8 cellular contexts compared by ENCODE assay signal in genomic region chr17:1713878-1714487, GRCh38. TPM values are rescaled to one million over a fixed set of nuclear protein-coding genes. Genes with fewer than 3 reads are reported as not detected.
DNase-seq lines count a peak whose midpoint lies in the region; ATAC-seq and TF ChIP-seq lines count a peak whose summit lies in the region.

No MANE protein-coding gene starts in this region.

- no peak for ATAC-seq in T-helper 17 cell
- no peak for ATAC-seq in GM21576 (IDR thresholded peaks at IDR 0.05; ENCODE audit: unreplicated experiment)
- no peak for ATAC-seq in HG03520 (IDR thresholded peaks at IDR 0.05; ENCODE audit: unreplicated experiment)
- ATAC-seq in GM18867 (IDR thresholded peaks at IDR 0.05; ENCODE audit: unreplicated experiment): no peak

- peaks cover 33% of the 10 kb centered on the region for H3K4me1 Mint-ChIP-seq in T-helper 17 cell

- H3K9me3 ChIP-seq in HEK293 (ENCODE audit: control insufficient read depth, insufficient read depth, low read depth, low read length): no peaks in the 10 kb centered on the region
- H3K9me3 ChIP-seq in T-helper 17 cell (ENCODE audit: control insufficient read depth, low read length, poor library complexity, severe bottlenecking): no peaks in the 10 kb centered on the region

- no peaks in the 10 kb centered on the region for H3K36me3 Mint-ChIP-seq in T-helper 17 cell (ENCODE audit: low read depth)

- H3K27ac ChIP-seq in C4-2B: peak overlapping the region; percentile 98
- peak overlapping the region; percentile 80; the same call in 1 of the 2 replicates for H3K27ac ChIP-seq in HEK293 (ENCODE audit: extremely low read depth, low read depth, low read length)

- H3K4me3 Mint-ChIP-seq in T-helper 17 cell: peak overlapping the region; percentile 97

- H3K27me3 Mint-ChIP-seq in T-helper 17 cell: no peaks in the 10 kb centered on the region

- H3K36me3 ChIP-seq in HEK293 (ENCODE audit: control insufficient read depth in 2 of 2, insufficient read depth in 1 of 2, low read length in 2 of 2): peaks cover 0 to 23% of the 10 kb centered on the region in 2 experiments; a peak in 1 of 3 replicates

- DNase-seq in T-helper 17 cell: no peak
- peak; percentile 52 for DNase-seq in fibroblast of the aortic adventitia (ENCODE audit: low read depth)
- peak; percentile 70 for DNase-seq in retina

- peak overlapping the region; percentile 19 for H3K27ac Mint-ChIP-seq in T-helper 17 cell

- H3K4me3 ChIP-seq in HEK293 (ENCODE audit: low read depth, low read length): peak overlapping the region; percentile 86
- peak overlapping the region; percentile 75 for H3K4me3 ChIP-seq in fibroblast of the aortic adventitia (ENCODE audit: low read depth, low read length)

- CTCF ChIA-PET in HEK293 (lab: Yijun Ruan, JAX): interaction anchor here (0.6 to 5.1 kb wide), 26 partner anchors 9 to 531 kb away, joined by 3 to 44 read pairs (median 4); partner anchors contain the start of genes OVCA2, PRPF8, RILP and WDR81

- peaks cover 18% of the 10 kb centered on the region for H3K4me1 ChIP-seq in HEK293 (ENCODE audit: control insufficient read depth, insufficient read depth, low read length)

- TF ChIP-seq CTCF in C4-2B (conservative IDR thresholded peaks at IDR 0.05) (peak; percentile 87), HEK293 (tag by site-specific recombination; IDR thresholded peaks at IDR 0.05) (peak; percentile 90), fibroblast of the aortic adventitia (IDR thresholded peaks at IDR 0.05; ENCODE audit: insufficient read depth, low read length) (peak; percentile 52)

- POLR2A ChIA-PET in HEK293 (lab: Yijun Ruan, JAX): interaction anchor here (0.6 to 4.6 kb wide), 10 partner anchors 10 to 577 kb away, joined by 3 to 45 read pairs (median 4); partner anchors contain the start of genes PRPF8, RPA1, SMYD4 and WDR81

TF ChIP-seq in HEK293, 187 proteins besides CTCF, POLR2A, EP300 and RAD21 (continues in another document):
- TF ChIP-seq KLF1 (tag by site-specific recombination; IDR thresholded peaks at IDR 0.05): peak; percentile 16
- no peak for TF ChIP-seq ZSCAN30 (tag by site-specific recombination; IDR thresholded peaks at IDR 0.05)
- no peak for TF ChIP-seq HIC1 (tag by site-specific recombination; IDR thresholded peaks at IDR 0.05)
- no peak for TF ChIP-seq ZNF2 (tag by site-specific recombination; IDR thresholded peaks at IDR 0.05)
- TF ChIP-seq ZNF701 (tag by site-specific recombination; IDR thresholded peaks at IDR 0.05): no peak
- no peak for TF ChIP-seq ZNF146 (tag by site-specific recombination; IDR thresholded peaks at IDR 0.05)
- peak; percentile 98 for TF ChIP-seq IKZF3 (tag by site-specific recombination; IDR thresholded peaks at IDR 0.05)
- no peak for TF ChIP-seq ZNF354C (tag by site-specific recombination; IDR thresholded peaks at IDR 0.05; ENCODE audit: borderline replicate concordance, low read depth)
- TF ChIP-seq EGR2 (tag by site-specific recombination; IDR thresholded peaks at IDR 0.05; ENCODE audit: low read depth): no peak
- no peak for TF ChIP-seq ZNF362 (tag by site-specific recombination; IDR thresholded peaks at IDR 0.05)
- no peak for TF ChIP-seq ZNF629 (tag by site-specific recombination; IDR thresholded peaks at IDR 0.05)
- 0 out of 2 replicates have a peak, but pooled peaks have one; percentile 92 for TF ChIP-seq ZBTB20 (tag by site-specific recombination; IDR thresholded peaks at IDR 0.05)
- TF ChIP-seq, protein P1, sequence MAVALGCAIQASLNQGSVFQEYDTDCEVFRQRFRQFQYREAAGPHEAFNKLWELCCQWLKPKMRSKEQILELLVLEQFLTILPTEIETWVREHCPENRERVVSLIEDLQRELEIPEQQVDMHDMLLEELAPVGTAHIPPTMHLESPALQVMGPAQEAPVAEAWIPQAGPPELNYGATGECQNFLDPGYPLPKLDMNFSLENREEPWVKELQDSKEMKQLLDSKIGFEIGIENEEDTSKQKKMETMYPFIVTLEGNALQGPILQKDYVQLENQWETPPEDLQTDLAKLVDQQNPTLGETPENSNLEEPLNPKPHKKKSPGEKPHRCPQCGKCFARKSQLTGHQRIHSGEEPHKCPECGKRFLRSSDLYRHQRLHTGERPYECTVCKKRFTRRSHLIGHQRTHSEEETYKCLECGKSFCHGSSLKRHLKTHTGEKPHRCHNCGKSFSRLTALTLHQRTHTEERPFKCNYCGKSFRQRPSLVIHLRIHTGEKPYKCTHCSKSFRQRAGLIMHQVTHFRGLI (tag by site-specific recombination; IDR thresholded peaks at IDR 0.05): peak; percentile 74; the same call in 1 of the 2 replicates
- TF ChIP-seq KLF16 (tag by site-specific recombination; IDR thresholded peaks at IDR 0.05): no peak
- no peak for TF ChIP-seq ZXDB (tag by site-specific recombination; IDR thresholded peaks at IDR 0.05)
- no peak for TF ChIP-seq ZNF624 (tag by site-specific recombination; IDR thresholded peaks at IDR 0.05)
- TF ChIP-seq, protein P2, sequence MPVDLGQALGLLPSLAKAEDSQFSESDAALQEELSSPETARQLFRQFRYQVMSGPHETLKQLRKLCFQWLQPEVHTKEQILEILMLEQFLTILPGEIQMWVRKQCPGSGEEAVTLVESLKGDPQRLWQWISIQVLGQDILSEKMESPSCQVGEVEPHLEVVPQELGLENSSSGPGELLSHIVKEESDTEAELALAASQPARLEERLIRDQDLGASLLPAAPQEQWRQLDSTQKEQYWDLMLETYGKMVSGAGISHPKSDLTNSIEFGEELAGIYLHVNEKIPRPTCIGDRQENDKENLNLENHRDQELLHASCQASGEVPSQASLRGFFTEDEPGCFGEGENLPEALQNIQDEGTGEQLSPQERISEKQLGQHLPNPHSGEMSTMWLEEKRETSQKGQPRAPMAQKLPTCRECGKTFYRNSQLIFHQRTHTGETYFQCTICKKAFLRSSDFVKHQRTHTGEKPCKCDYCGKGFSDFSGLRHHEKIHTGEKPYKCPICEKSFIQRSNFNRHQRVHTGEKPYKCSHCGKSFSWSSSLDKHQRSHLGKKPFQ (tag by site-specific recombination; IDR thresholded peaks at IDR 0.05): no peak
- TF ChIP-seq WT1 (tag by site-specific recombination; IDR thresholded peaks at IDR 0.05): no peak
- peak; percentile 66; the same call in 1 of the 2 replicates for TF ChIP-seq GLIS2 (tag by site-specific recombination; IDR thresholded peaks at IDR 0.05)
- no peak for TF ChIP-seq ZNF610 (tag by site-specific recombination; IDR thresholded peaks at IDR 0.05; ENCODE audit: borderline replicate concordance)
- TF ChIP-seq, protein P3, sequence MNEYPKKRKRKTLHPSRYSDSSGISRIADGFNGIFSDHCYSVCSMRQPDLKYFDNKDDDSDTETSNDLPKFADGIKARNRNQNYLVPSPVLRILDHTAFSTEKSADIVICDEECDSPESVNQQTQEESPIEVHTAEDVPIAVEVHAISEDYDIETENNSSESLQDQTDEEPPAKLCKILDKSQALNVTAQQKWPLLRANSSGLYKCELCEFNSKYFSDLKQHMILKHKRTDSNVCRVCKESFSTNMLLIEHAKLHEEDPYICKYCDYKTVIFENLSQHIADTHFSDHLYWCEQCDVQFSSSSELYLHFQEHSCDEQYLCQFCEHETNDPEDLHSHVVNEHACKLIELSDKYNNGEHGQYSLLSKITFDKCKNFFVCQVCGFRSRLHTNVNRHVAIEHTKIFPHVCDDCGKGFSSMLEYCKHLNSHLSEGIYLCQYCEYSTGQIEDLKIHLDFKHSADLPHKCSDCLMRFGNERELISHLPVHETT (tag by site-specific recombination; IDR thresholded peaks at IDR 0.05): no peak
- TF ChIP-seq ZNF416 (tag by site-specific recombination; IDR thresholded peaks at IDR 0.05): no peak
- TF ChIP-seq ZNF654 (tag by site-specific recombination; IDR thresholded peaks at IDR 0.05; ENCODE audit: low read depth): peak; percentile 87
- no peak for TF ChIP-seq ZNF140 (tag by site-specific recombination; IDR thresholded peaks at IDR 0.05)
- TF ChIP-seq ZBTB17 (tag by site-specific recombination; IDR thresholded peaks at IDR 0.05): peak; percentile 69

RNA-seq across cellular contexts. Expression of gene TLCD2, which starts 3.8 kb away (rescaled TPM):
- total RNA-seq in T-helper 17 cell: 1 to 10 TPM in 1 of 2 donors, under 1 TPM in 1; 0.26 to 1.4 TPM
- 4.5 and 10.1 TPM in 2 replicates for total RNA-seq in fibroblast of the aortic adventitia (ENCODE audit: low replicate concordance)

RNA-seq across cellular contexts. Expression of gene WDR81, which starts 10.5 kb away (rescaled TPM):
- total RNA-seq in T-helper 17 cell (10 to 100 TPM; 38.2 to 41.2 TPM), fibroblast of the aortic adventitia (ENCODE audit: low replicate concordance) (27.7 and 39.6 TPM in 2 replicates)

RNA-seq across cellular contexts. Expression of gene SERPINF2, which starts 28.7 kb away (rescaled TPM):
- under 1 TPM; 0.29 to 0.67 TPM for total RNA-seq in T-helper 17 cell
- 0.18 and 1.3 TPM in 2 replicates for total RNA-seq in fibroblast of the aortic adventitia (ENCODE audit: low replicate concordance)

RNA-seq across cellular contexts. Expression of gene PRPF8, which starts 29.3 kb away (rescaled TPM):
- total RNA-seq in T-helper 17 cell: 100 to 1,000 TPM; 451 to 472 TPM
- 59.7 and 138 TPM in 2 replicates for total RNA-seq in fibroblast of the aortic adventitia (ENCODE audit: low replicate concordance)

RNA-seq across cellular contexts. Expression of gene SERPINF1, which starts 47.9 kb away (rescaled TPM):
- total RNA-seq in T-helper 17 cell (under 1 TPM in 1 of 2 donors, not detected in 1; 0.52 TPM), fibroblast of the aortic adventitia (ENCODE audit: low replicate concordance) (161 and 450 TPM in 2 replicates)

Comparison
In these comparisons a context has a peak if more than half of its experiments do, and no peak if none do; other contexts are left out.
1. DNase-seq: peak in fibroblast of the aortic adventitia (single experiment) and retina (single experiment); none in T-helper 17 cell (0 of 3).
2. Peak in every context shown above with its lines, with median percentiles within 50 percentile points of each other: CTCF ChIP-seq.